Comparison of ENCODE assay signal across 8 cellular contexts in the genomic region with DNA sequence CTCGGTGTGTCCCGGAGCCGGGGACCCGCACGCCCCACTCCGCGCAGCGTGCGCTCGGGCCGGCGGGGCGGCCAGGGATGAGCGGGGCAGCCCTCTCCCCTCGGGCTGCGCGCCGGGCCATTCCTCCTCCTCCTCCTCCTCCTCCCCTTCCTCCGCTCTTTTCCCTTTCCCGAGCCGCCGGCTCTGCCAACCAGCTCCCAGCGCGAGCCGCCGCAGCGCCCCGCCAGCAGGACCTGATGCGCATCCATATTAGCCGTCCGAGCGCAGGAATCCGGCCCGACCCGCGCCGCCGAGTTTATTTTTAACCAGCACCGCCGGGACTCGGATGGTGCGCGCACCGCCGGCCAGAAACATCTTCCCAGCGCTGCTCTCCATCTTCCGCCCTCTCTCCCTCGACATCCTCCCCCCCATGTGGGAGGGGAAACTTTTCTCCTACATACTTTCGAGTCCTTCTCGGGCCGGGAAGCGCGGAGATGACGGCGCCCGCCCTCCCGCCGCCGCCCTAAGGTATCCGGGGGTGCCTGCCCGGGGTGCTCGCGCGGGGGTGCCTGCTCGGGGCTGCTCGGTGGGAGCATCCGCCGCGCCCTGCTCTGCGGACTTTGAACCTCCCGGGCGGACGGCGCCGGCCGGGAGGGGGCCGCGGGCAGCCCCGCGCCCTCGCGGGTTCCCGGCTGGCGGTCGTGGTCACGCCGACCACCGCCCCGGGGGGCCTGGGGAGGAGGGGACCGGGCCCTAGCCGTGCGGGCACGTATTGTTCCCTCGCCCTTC. TPM values are rescaled to one million over a fixed set of nuclear protein-coding genes. Genes with fewer than 3 reads are reported as not detected.
DNase-seq lines count a peak whose midpoint lies in the region; ATAC-seq and TF ChIP-seq lines count a peak whose summit lies in the region.

No MANE protein-coding gene starts in this region.

- H3K4me1 Mint-ChIP-seq in CD4-positive, CD25-positive, alpha-beta regulatory T cell, result peaks cover 16 to 44% (median 39%) of the 10 kb centered on the region in 4 donors
- H3K4me1 Mint-ChIP-seq in glutamatergic neuron (ENCODE audit: low read depth, unreplicated experiment) (peaks cover 17% of the 10 kb centered on the region), osteocyte (ENCODE audit: unreplicated experiment) (peaks cover 34% of the 10 kb centered on the region)

- H3K27ac Mint-ChIP-seq in CD4-positive, CD25-positive, alpha-beta regulatory T cell, result peak overlapping the region; percentile 52 to 93 (median 87)
- no peak overlapping the region for H3K27ac Mint-ChIP-seq in glutamatergic neuron (ENCODE audit: unreplicated experiment)
- peak overlapping the region; percentile 88 for H3K27ac Mint-ChIP-seq in osteocyte (ENCODE audit: unreplicated experiment)

- peak overlapping the region; percentile 93 to 97 (median 96) for H3K4me3 Mint-ChIP-seq in CD4-positive, CD25-positive, alpha-beta regulatory T cell
- peak overlapping the region; percentile 85 for H3K4me3 Mint-ChIP-seq in glutamatergic neuron (ENCODE audit: unreplicated experiment)
- H3K4me3 Mint-ChIP-seq in osteocyte (ENCODE audit: unreplicated experiment), result peak overlapping the region; percentile 94

- peaks cover 43% of the 10 kb centered on the region for H3K4me1 ChIP-seq in CD4-positive, CD25-positive, alpha-beta regulatory T cell (ENCODE audit: control insufficient read depth, insufficient read depth, low read length, poor library complexity, severe bottlenecking)
- H3K4me1 ChIP-seq in PC-9 (replicated peaks; ENCODE audit: insufficient read depth), result peaks cover 35% of the 10 kb centered on the region

- TF ChIP-seq CTCF in PC-9 (conservative IDR thresholded peaks at IDR 0.05) (no peak), glutamatergic neuron (IDR thresholded peaks at IDR 0.05; ENCODE audit: partially characterized antibody, unreplicated experiment) (no peak), osteocyte (IDR thresholded peaks at IDR 0.05) (no peak)

- intact Hi-C loops in PC-9 (cut with micrococcal nuclease; ENCODE audit: unreplicated experiment), result loop anchor here (1.0 to 5.0 kb wide), 6 partner anchors 32 to 430 kb away; no protein-coding TSS in a partner anchor

- peaks cover 4% of the 10 kb centered on the region; the same call in 1 of the 2 replicates for H4K20me1 ChIP-seq in PC-9 (ENCODE audit: insufficient read depth)

- no peaks in the 10 kb centered on the region for H3K36me3 Mint-ChIP-seq in CD4-positive, CD25-positive, alpha-beta regulatory T cell
- H3K36me3 Mint-ChIP-seq in glutamatergic neuron (ENCODE audit: unreplicated experiment) (no peaks in the 10 kb centered on the region), osteocyte (ENCODE audit: unreplicated experiment) (no peaks in the 10 kb centered on the region)

- peak overlapping the region; percentile 89 for H2AFZ ChIP-seq in PC-9

- no peaks in the 10 kb centered on the region for H3K9me3 ChIP-seq in CD4-positive, CD25-positive, alpha-beta regulatory T cell (ENCODE audit: control insufficient read depth in 2 of 2, low read length in 2 of 2)
- no peaks in the 10 kb centered on the region for H3K9me3 ChIP-seq in PC-9 (ENCODE audit: insufficient read depth, low read depth)

- peaks cover 0 to 2% (median 0%) of the 10 kb centered on the region in 7 donors for H3K9me3 Mint-ChIP-seq in CD4-positive, CD25-positive, alpha-beta regulatory T cell
- H3K9me3 Mint-ChIP-seq in glutamatergic neuron (ENCODE audit: unreplicated experiment) (peaks cover 6% of the 10 kb centered on the region), osteocyte (ENCODE audit: unreplicated experiment) (no peaks in the 10 kb centered on the region)

- no peaks in the 10 kb centered on the region for H3K36me3 ChIP-seq in CD4-positive, CD25-positive, alpha-beta regulatory T cell (ENCODE audit: control insufficient read depth, insufficient read depth, low read length)
- no peaks in the 10 kb centered on the region for H3K36me3 ChIP-seq in PC-9 (ENCODE audit: low read depth)

- H3K79me2 ChIP-seq in PC-9 (ENCODE audit: low read depth), result peaks cover 50% of the 10 kb centered on the region

- no peaks in the 10 kb centered on the region for H3K27me3 Mint-ChIP-seq in CD4-positive, CD25-positive, alpha-beta regulatory T cell
- H3K27me3 Mint-ChIP-seq in glutamatergic neuron (ENCODE audit: unreplicated experiment) (peaks cover 6% of the 10 kb centered on the region), osteocyte (ENCODE audit: unreplicated experiment) (no peaks in the 10 kb centered on the region)

- DNase-seq in CD4-positive, CD25-positive, alpha-beta regulatory T cell, result peak; percentile 25 to 53 (median 46)
- DNase-seq in PC-9 (peak in 1 of 2 experiments; percentile 44), glutamatergic neuron (peak; percentile 57), osteocyte (ENCODE audit: extremely low spot score, unreplicated experiment) (peak; percentile 85)
- peak; percentile 47 for DNase-seq in activated naive CD4-positive, alpha-beta T cell treated with Interleukin-2 at 50 U/mL for 16 hours

- peak overlapping the region; percentile 84 for H3K4me3 ChIP-seq in CD4-positive, CD25-positive, alpha-beta regulatory T cell (ENCODE audit: low read depth, low read length)
- H3K4me3 ChIP-seq in PC-9, result peak overlapping the region; percentile 90

- H3K27me3 ChIP-seq in CD4-positive, CD25-positive, alpha-beta regulatory T cell (ENCODE audit: control insufficient read depth, insufficient read depth, low read length), result no peaks in the 10 kb centered on the region
- no peaks in the 10 kb centered on the region for H3K27me3 ChIP-seq in PC-9 (ENCODE audit: insufficient read depth, low read depth)

- no TSS peak for BruUV-seq in PC-9 (replicated peaks; lab: Mats Ljungman, UMichigan)

- H3K9me2 ChIP-seq in PC-9 (ENCODE audit: insufficient read depth), result no peaks in the 10 kb centered on the region

- ATAC-seq in CD4-positive, CD25-positive, alpha-beta regulatory T cell (ENCODE audit: low read depth in 2 of 2), result peak; percentile 18 to 25
- peak; percentile 15 for ATAC-seq in GM21825 (IDR thresholded peaks at IDR 0.05; ENCODE audit: unreplicated experiment)
- no peak for ATAC-seq in GM21529 (IDR thresholded peaks at IDR 0.05; ENCODE audit: unreplicated experiment)
- no peak for ATAC-seq in GM18520 (IDR thresholded peaks at IDR 0.05; ENCODE audit: unreplicated experiment)

- H3K27ac ChIP-seq in CD4-positive, CD25-positive, alpha-beta regulatory T cell (ENCODE audit: insufficient read depth, low read length, poor library complexity, severe bottlenecking), result peak overlapping the region; percentile 68
- peak overlapping the region; percentile 69 for H3K27ac ChIP-seq in PC-9

- POLR2A ChIA-PET in PC-9 (lab: Charles Lee; ENCODE audit: unreplicated experiment), result no interaction called here

- H3K4me2 ChIP-seq in PC-9, result peak overlapping the region; percentile 87

- CTCF ChIA-PET in PC-9 (lab: Charles Lee), result no interaction called here

- H3F3A ChIP-seq in PC-9 (ENCODE audit: insufficient read depth, low read depth), result peaks cover 13% of the 10 kb centered on the region; the same call in 1 of the 2 replicates

RNA-seq across cellular contexts. Expression of a gene that starts 0.6 kb away (rescaled TPM):
- total RNA-seq in CD4-positive, CD25-positive, alpha-beta regulatory T cell, result 45.2 TPM
- polyA plus RNA-seq in CD4-positive, CD25-positive, alpha-beta regulatory T cell, result 1 to 10 TPM; 1.2 to 3.8 (median 2.1) TPM
- total RNA-seq in PC-9 (2021), result 29.2 and 38.4 TPM in 2 replicates
- total RNA-seq in glutamatergic neuron (ENCODE audit: unreplicated experiment), result 3.4 TPM
- 29.4 and 29.9 TPM in 2 replicates for total RNA-seq in osteocyte

Comparison
In these comparisons a context has a peak if more than half of its experiments do, and no peak if none do; other contexts are left out.
1. ATAC-seq: peak in CD4-positive, CD25-positive, alpha-beta regulatory T cell (2 of 2) and GM21825 (single experiment); none in GM21529 (single experiment) and GM18520 (single experiment).
2. Peak in every context shown above with its lines, with median percentiles within 50 percentile points of each other: H3K4me3 Mint-ChIP-seq.